In the genomic region with DNA sequence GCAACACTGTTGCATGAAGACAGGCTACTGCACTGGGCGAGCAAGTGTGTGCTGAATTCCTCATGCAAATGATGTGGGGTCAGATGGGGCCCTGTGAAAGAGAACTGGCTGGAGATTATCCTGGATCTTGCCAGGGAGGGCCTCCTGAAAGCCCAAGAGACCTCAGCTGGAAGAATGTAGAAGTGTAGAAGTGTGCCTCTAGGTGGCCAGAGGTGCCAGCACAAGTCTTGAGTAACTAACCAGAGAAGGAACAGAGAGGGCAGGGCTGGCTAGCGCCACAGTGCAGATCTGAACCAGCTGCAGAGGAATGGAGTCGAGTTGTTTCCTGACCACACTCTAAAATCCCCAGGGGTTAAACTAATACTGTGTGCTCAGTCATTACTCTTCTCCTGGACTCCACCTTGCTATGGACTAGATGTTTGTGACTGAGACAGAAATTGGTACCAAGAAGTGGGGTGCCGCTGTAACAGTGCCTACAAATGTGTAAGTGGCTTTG, we compare ENCODE assay signal across 12 cellular contexts.
DNase-seq lines count a peak whose midpoint lies in the region; ATAC-seq and TF ChIP-seq lines count a peak whose summit lies in the region.
"Had no signal": no experiment of that assay in that cellular context is flagged by ENCODE, and none has a peak within 500 bp of the region (broad histone marks: within the 10 kb centered on the region; RNA-seq: fewer than 3 reads in every experiment).

No MANE protein-coding gene starts in this region.

- no peak overlapping the region for H3K27ac Mint-ChIP-seq in chondrocyte (ENCODE audit: unreplicated experiment)

- peaks cover 7% of the 10 kb centered on the region for H3K27me3 Mint-ChIP-seq in chondrocyte (ENCODE audit: low read depth)

- intact Hi-C loops in left colon (cut with DNase I, micrococcal nuclease), result no loop called here
- intact Hi-C loops in aorta (cut with DNase I), result no loop called here

- H3K9me3 ChIP-seq in OCI-LY1 (ENCODE audit: low read length) (no peaks in the 10 kb centered on the region), aorta (ENCODE audit: control insufficient read depth, low read length) (no peaks in the 10 kb centered on the region)

- peaks cover 4% of the 10 kb centered on the region for H3K4me1 Mint-ChIP-seq in chondrocyte (ENCODE audit: low read depth)

- no peak overlapping the region for H3K4me3 Mint-ChIP-seq in chondrocyte (ENCODE audit: unreplicated experiment)

- no peaks in the 10 kb centered on the region for H4K20me1 ChIP-seq in OCI-LY1 (ENCODE audit: insufficient read depth, low read length)

- no peaks in the 10 kb centered on the region for H3F3A ChIP-seq in OCI-LY1 (ENCODE audit: insufficient read depth, low read length)

- no peaks in the 10 kb centered on the region for H3K9me2 ChIP-seq in OCI-LY1 (ENCODE audit: low read depth, low read length)

- H3K4me2 ChIP-seq in OCI-LY1 (ENCODE audit: low read length), result no peak overlapping the region

- no peak overlapping the region for H3K9ac ChIP-seq in OCI-LY1 (ENCODE audit: low read length)

- no peak for DNase-seq in left colon
- DNase-seq in chondrocyte (ENCODE audit: low spot score), result no peak
- no peak for DNase-seq in aorta
- no peak for DNase-seq in mucosa of gallbladder (ENCODE audit: low spot score)
- DNase-seq: activated CD4-positive, alpha-beta T cell treated with anti-CD3 and anti-CD28 coated beads, Interleukin-2, amount 50 U/mL, for 1 hour; brain microvascular endothelial cell; COR-L47; NCI-H69 had no signal

- H3K36me3 ChIP-seq in OCI-LY1 (ENCODE audit: insufficient read depth, low read length), result no peaks in the 10 kb centered on the region
- H3K36me3 ChIP-seq in aorta (ENCODE audit: control insufficient read depth in 1 of 2, insufficient read depth in 2 of 2, low read length in 1 of 2), result no peaks in the 10 kb centered on the region
- H3K36me3 ChIP-seq: brain microvascular endothelial cell had no signal

- TF ChIP-seq CTCF in OCI-LY1 (IDR thresholded peaks at IDR 0.05; ENCODE audit: low read length), result peak; percentile 12; the same call in 1 of the 2 replicates
- TF ChIP-seq CTCF in chondrocyte (IDR thresholded peaks at IDR 0.05), result no peak

- no peaks in the 10 kb centered on the region for H3K79me2 ChIP-seq in OCI-LY1 (ENCODE audit: insufficient read depth, low read length)

- 76% methylated on average over 4 of the region's 4 CpGs for WGBS in aorta, 2 donors

- H3K27me3 ChIP-seq in OCI-LY1 (ENCODE audit: insufficient read depth, low read length) (no peaks in the 10 kb centered on the region), aorta (ENCODE audit: control insufficient read depth in 1 of 2, insufficient read depth in 2 of 2, low read length in 1 of 2) (no peaks in the 10 kb centered on the region)
- H3K27me3 ChIP-seq: brain microvascular endothelial cell had no signal

- peak; percentile 95 for ATAC-seq in GM18499 (IDR thresholded peaks at IDR 0.05; ENCODE audit: insufficient read depth, unreplicated experiment)
- peak; percentile 97 for ATAC-seq in GM21360 (IDR thresholded peaks at IDR 0.05; ENCODE audit: unreplicated experiment)
- ATAC-seq in HG03064 (IDR thresholded peaks at IDR 0.05; ENCODE audit: low read depth, unreplicated experiment), result peak; percentile 75
- ATAC-seq in left colon, result no peak
- no peak for ATAC-seq in aorta (ENCODE audit: low FRiP score)

- H3K4me3 ChIP-seq in OCI-LY1 (ENCODE audit: low read depth, low read length, poor library complexity, severe bottlenecking) (no peak overlapping the region), aorta (ENCODE audit: low read length in 2 of 2) (no peak overlapping the region)

- H2AFZ ChIP-seq in OCI-LY1 (ENCODE audit: low read length), result no peak overlapping the region

- peaks cover 3% of the 10 kb centered on the region for H3K9me3 Mint-ChIP-seq in chondrocyte (ENCODE audit: low read depth)

- H3K4me1 ChIP-seq in OCI-LY1 (ENCODE audit: insufficient read depth, low read length, severe bottlenecking), result no peaks in the 10 kb centered on the region
- no peaks in the 10 kb centered on the region for H3K4me1 ChIP-seq in aorta (ENCODE audit: control insufficient read depth in 1 of 2, insufficient read depth in 2 of 2, low read length in 2 of 2)

- H3K36me3 Mint-ChIP-seq in chondrocyte (ENCODE audit: low read depth), result no peaks in the 10 kb centered on the region

- H3K27ac ChIP-seq in OCI-LY1 (ENCODE audit: low read depth, low read length, poor library complexity, severe bottlenecking), result no peak overlapping the region
- no peak overlapping the region for H3K27ac ChIP-seq in aorta (ENCODE audit: low read depth in 1 of 2, low read length in 2 of 2)
- H3K27ac ChIP-seq: brain microvascular endothelial cell had no signal

Comparison
In these comparisons a context has a peak if more than half of its experiments do, and no peak if none do; other contexts are left out.
1. ATAC-seq: peak in GM18499 (single experiment), GM21360 (single experiment) and HG03064 (single experiment); none in left colon (single experiment) and aorta (single experiment).